ENCODE assay signal across 10 cellular contexts in the genomic region with DNA sequence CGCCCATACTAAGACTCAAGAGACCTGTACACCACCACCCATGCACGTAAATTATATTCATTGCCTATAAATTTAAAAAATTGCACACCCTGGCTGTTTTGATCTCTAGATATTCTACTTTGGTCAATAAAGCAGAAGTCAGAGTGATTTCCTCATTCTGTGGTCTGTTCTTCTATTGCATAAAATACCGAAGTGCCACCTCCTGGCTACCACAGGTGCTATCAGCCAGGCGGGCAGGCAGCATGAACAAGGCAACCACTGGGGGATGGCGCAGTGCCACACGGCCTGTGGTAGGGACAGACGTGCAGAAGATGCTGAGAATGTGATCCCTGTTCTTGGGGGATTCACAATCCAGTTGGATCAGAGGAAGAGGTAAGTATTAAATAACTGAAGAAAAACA.
DNase-seq lines count a peak whose midpoint lies in the region; ATAC-seq and TF ChIP-seq lines count a peak whose summit lies in the region.
"Had no signal": no experiment of that assay in that cellular context is flagged by ENCODE, and none has a peak within 500 bp of the region (broad histone marks: within the 10 kb centered on the region; RNA-seq: fewer than 3 reads in every experiment).

No MANE protein-coding gene starts in this region.

- H3K4me1 Mint-ChIP-seq in T-cell, result peaks cover 6 to 9% (median 6%) of the 10 kb centered on the region in 3 donors

- H3K27me3 ChIP-seq in lower lobe of right lung (ENCODE audit: low read depth) (no peaks in the 10 kb centered on the region), sigmoid colon (no peaks in the 10 kb centered on the region)

- H3K27ac ChIP-seq in lower lobe of right lung (no peak overlapping the region), sigmoid colon (no peak overlapping the region)

- H3K36me3 Mint-ChIP-seq in T-cell, result peaks cover 6% of the 10 kb centered on the region
- no peaks in the 10 kb centered on the region for H3K36me3 Mint-ChIP-seq in activated naive CD4-positive, alpha-beta T cell treated with anti-CD3 and anti-CD28 coated beads, Interleukin-2, amount 50 U/mL, for 72 hours

- CTCF ChIA-PET in T-cell (lab: Charles Lee), result interaction anchor here (1.4 to 2.5 kb wide), 4 partner anchors 125 to 165 kb away, joined by 7 to 16 read pairs (median 9); a partner anchor contains a TSS

- TF ChIP-seq POLR2A in sigmoid colon (IDR thresholded peaks at IDR 0.05), result no peak

- peaks cover 0 to 2% of the 10 kb centered on the region in 2 donors for H3K27me3 Mint-ChIP-seq in T-cell
- H3K27me3 Mint-ChIP-seq: stimulated activated naive CD8-positive, alpha-beta T cell treated with anti-CD3 and anti-CD28 coated beads, Interleukin-15, Interleukin-2, amounts not matched to agents 100 ng/mL and 50 ng/mL, for 24 hours had no signal

- no peak overlapping the region for H3K4me3 Mint-ChIP-seq in T-cell
- H3K4me3 Mint-ChIP-seq: stimulated activated naive CD8-positive, alpha-beta T cell treated with anti-CD3 and anti-CD28 coated beads, Interleukin-15, Interleukin-2, amounts not matched to agents 100 ng/mL and 50 ng/mL, for 24 hours; T-helper 1 cell treated with Interleukin-12 subunit alpha and Interleukin-12 subunit beta and Interleukin-4 antibody, amounts not matched to agents 30 μg/mL and 1 μg/mL, for 36 hours had no signal

- TF ChIP-seq CTCF in GM12873 (IDR thresholded peaks at IDR 0.05; ENCODE audit: insufficient read depth, low read depth, low read length, missing control alignments) (peak; percentile 65), lower lobe of right lung (IDR thresholded peaks at IDR 0.05) (peak; percentile 39), sigmoid colon (IDR thresholded peaks at IDR 0.05) (no peak)

- POLR2A ChIA-PET in T-cell (lab: Charles Lee), result interaction anchor here in 1 of 2 donors (0.6 kb wide), 1 partner anchor 148 kb away, joined by 3 read pairs; no protein-coding TSS in a partner anchor

- no peak overlapping the region for H3K27ac Mint-ChIP-seq in T-cell
- no peak overlapping the region for H3K27ac Mint-ChIP-seq in activated naive CD4-positive, alpha-beta T cell treated with anti-CD3 and anti-CD28 coated beads, Interleukin-2, amount 50 U/mL, for 72 hours
- H3K27ac Mint-ChIP-seq: stimulated activated naive CD8-positive, alpha-beta T cell treated with anti-CD3 and anti-CD28 coated beads, Interleukin-15, Interleukin-2, amounts not matched to agents 100 ng/mL and 50 ng/mL, for 24 hours; T-helper 1 cell treated with Interleukin-12 subunit alpha and Interleukin-12 subunit beta and Interleukin-4 antibody, amounts not matched to agents 30 μg/mL and 1 μg/mL, for 36 hours had no signal

- H3K4me3 ChIP-seq in lower lobe of right lung, result no peak overlapping the region
- no peak overlapping the region for H3K4me3 ChIP-seq in sigmoid colon

- peak; percentile 92 for DNase-seq in HT-29 (ENCODE audit: low spot score)
- DNase-seq in T-cell, result peak; percentile 54 to 81 (median 73)
- DNase-seq in activated naive CD4-positive, alpha-beta T cell treated with anti-CD3 and anti-CD28 coated beads, Interleukin-2, amount 50 U/mL, for 72 hours (ENCODE audit: low spot score in 2 of 2), result peak; percentile 58 to 68
- peak; percentile 68 for DNase-seq in lower lobe of right lung
- peak; percentile 75 for DNase-seq in stimulated activated naive CD8-positive, alpha-beta T cell treated with anti-CD3 and anti-CD28 coated beads, Interleukin-15, Interleukin-2, amounts not matched to agents 100 U/mL and 50 U/mL, for 24 hours
- no peak for DNase-seq in mesenteric fat pad (ENCODE audit: low spot score)
- no peak for DNase-seq in sigmoid colon

- H3K4me1 ChIP-seq in lower lobe of right lung (no peaks in the 10 kb centered on the region), sigmoid colon (no peaks in the 10 kb centered on the region)

- WGBS in sigmoid colon, 2 donors, result 52 to 84% methylated on average over 7 of the region's 7 CpGs

- intact Hi-C loops in lower lobe of right lung (cut with DNase I), result no loop called here
- intact Hi-C loops in sigmoid colon (cut with DNase I), result no loop called here

- no peak for TF ChIP-seq EP300 in sigmoid colon (IDR thresholded peaks at IDR 0.05)

- peaks cover 7% of the 10 kb centered on the region for H3K36me3 ChIP-seq in lower lobe of right lung
- no peaks in the 10 kb centered on the region for H3K36me3 ChIP-seq in sigmoid colon

- ATAC-seq in T-cell (replicated peaks in 1 of 4), result peak; percentile 100
- ATAC-seq in activated naive CD4-positive, alpha-beta T cell treated with anti-CD3 and anti-CD28 coated beads, Interleukin-2, amount 50 U/mL, for 72 hours, result peak; percentile 95 to 100
- ATAC-seq in lower lobe of right lung, result peak; percentile 58 to 75
- ATAC-seq in stimulated activated naive CD8-positive, alpha-beta T cell treated with anti-CD3 and anti-CD28 coated beads, Interleukin-15, Interleukin-2, amounts not matched to agents 100 U/mL and 50 U/mL, for 24 hours, result peak; percentile 97

- H3K9me3 ChIP-seq in lower lobe of right lung (no peaks in the 10 kb centered on the region), sigmoid colon (no peaks in the 10 kb centered on the region)

- H3K9me3 Mint-ChIP-seq in T-cell, result no peaks in the 10 kb centered on the region
- H3K9me3 Mint-ChIP-seq in activated naive CD4-positive, alpha-beta T cell treated with anti-CD3 and anti-CD28 coated beads, Interleukin-2, amount 50 U/mL, for 72 hours, result no peaks in the 10 kb centered on the region
- H3K9me3 Mint-ChIP-seq: stimulated activated naive CD8-positive, alpha-beta T cell treated with anti-CD3 and anti-CD28 coated beads, Interleukin-15, Interleukin-2, amounts not matched to agents 100 ng/mL and 50 ng/mL, for 24 hours; T-helper 1 cell treated with Interleukin-12 subunit alpha and Interleukin-12 subunit beta and Interleukin-4 antibody, amounts not matched to agents 30 μg/mL and 1 μg/mL, for 36 hours had no signal

Comparison
In these comparisons a context has a peak if more than half of its experiments do, and no peak if none do; other contexts are left out.
1. CTCF ChIP-seq: peak in GM12873 (single experiment) and lower lobe of right lung (single experiment); none in sigmoid colon (0 of 4).
2. DNase-seq: peak in HT-29 (single experiment), T-cell (34 of 34), activated naive CD4-positive, alpha-beta T cell treated with anti-CD3 and anti-CD28 coated beads, Interleukin-2, amount 50 U/mL, for 72 hours (2 of 2), lower lobe of right lung (single experiment) and stimulated activated naive CD8-positive, alpha-beta T cell treated with anti-CD3 and anti-CD28 coated beads, Interleukin-15, Interleukin-2, amounts not matched to agents 100 U/mL and 50 U/mL, for 24 hours (single experiment); none in mesenteric fat pad (single experiment) and sigmoid colon (single experiment).
3. Peak in every context shown above with its lines, with median percentiles within 50 percentile points of each other: ATAC-seq.